In genomic region chr2:595141-595805, GRCh38 we compare ENCODE assay signal across 21 cellular contexts.
A peak's percentile ranks its signal among the peaks of the same experiment; 100 is the strongest.
DNase-seq lines count a peak whose midpoint lies in the region; ATAC-seq, FAIRE-seq and TF ChIP-seq lines count a peak whose summit lies in the region.
"Had no signal": no experiment of that assay in that cellular context is flagged by ENCODE, and none has a peak within 500 bp of the region (broad histone marks: within the 10 kb centered on the region; RNA-seq: fewer than 3 reads in every experiment).

No MANE protein-coding gene starts in this region.

- H3K4me1 ChIP-seq in GM23338 (ENCODE audit: insufficient read depth), result no peaks in the 10 kb centered on the region
- H3K4me1 ChIP-seq in IMR-90 (ENCODE audit: control insufficient read depth, insufficient read depth, low read length), result no peaks in the 10 kb centered on the region
- H3K4me1 ChIP-seq in K562 (replicated peaks in 1 of 2; ENCODE audit: control insufficient read depth in 2 of 2, insufficient read depth in 2 of 2, low read length in 2 of 2), result no peaks in the 10 kb centered on the region
- H3K4me1 ChIP-seq: BLaER1, Caco-2 had no signal

- no peak overlapping the region for H2BK20ac ChIP-seq in IMR-90 (ENCODE audit: low read depth, low read length)

- intact Hi-C loops in IMR-90 (cut with micrococcal nuclease) (no loop called here), K562 (cut with micrococcal nuclease) (no loop called here)

- no peak overlapping the region for H2BK5ac ChIP-seq in IMR-90 (ENCODE audit: low read depth, low read length, poor library complexity, severe bottlenecking)

- POLR2A ChIA-PET in IMR-90 (lab: Charles Lee; ENCODE audit: unreplicated experiment), result no interaction called here
- POLR2A ChIA-PET in K562 (lab: Yijun Ruan, JAX), result interaction anchor here (1.0 kb wide), 1 partner anchor 13 kb away, joined by 3 read pairs; no protein-coding TSS in a partner anchor

- no peak for TF ChIP-seq CTCF in GM23338 (conservative IDR thresholded peaks at IDR 0.05; ENCODE audit: low read depth in 2 of 2)
- TF ChIP-seq CTCF in IMR-90 (conservative IDR thresholded peaks at IDR 0.05; ENCODE audit: low read depth, low read length), result no peak
- TF ChIP-seq CTCF in K562 (IDR thresholded peaks at IDR 0.05 in 2 of 3, conservative IDR thresholded peaks at IDR 0.05 in 1 of 3; ENCODE audit: insufficient read depth in 2 of 3, low read depth in 1 of 3, low read length in 3 of 3), result no peak

- no peaks in the 10 kb centered on the region for H3K36me3 ChIP-seq in GM23338 (ENCODE audit: insufficient read depth)
- H3K36me3 ChIP-seq in IMR-90 (ENCODE audit: control insufficient read depth, insufficient read depth, low read length), result no peaks in the 10 kb centered on the region
- H3K36me3 ChIP-seq in K562 (ENCODE audit: control insufficient read depth, insufficient read depth, low read length), result no peaks in the 10 kb centered on the region
- H3K36me3 ChIP-seq: BLaER1 had no signal

- H3K4ac ChIP-seq in IMR-90 (ENCODE audit: low read depth, low read length), result no peak overlapping the region

- no peak for FAIRE-seq in K562 (lab: Jason Lieb, UNC)
- FAIRE-seq: A204.1, GM12891, H1 had no signal

- H2AFZ ChIP-seq in GM23338, result peak overlapping the region; percentile 63; the same call in 1 of the 2 replicates
- peak overlapping the region; percentile 14 for H2AFZ ChIP-seq in IMR-90 (replicated peaks; ENCODE audit: low read length, poor library complexity)
- H2AFZ ChIP-seq in K562 (ENCODE audit: low read depth, low read length), result no peak overlapping the region

- H3F3A ChIP-seq in GM23338 (replicated peaks; ENCODE audit: low read depth), result no peaks in the 10 kb centered on the region

- H2AK9ac ChIP-seq in IMR-90 (replicated peaks; ENCODE audit: low read depth, low read length, poor library complexity), result no peak overlapping the region

- TF ChIP-seq POLR2A in IMR-90 (IDR thresholded peaks at IDR 0.05; ENCODE audit: low read depth, low read length) (no peak), K562 (conservative IDR thresholded peaks at IDR 0.05) (no peak)

- BruUV-seq in IMR-90 (replicated peaks; lab: Mats Ljungman, UMichigan), result no TSS peak
- BruUV-seq in K562 (replicated peaks; lab: Mats Ljungman, UMichigan), result no TSS peak

- H2BK120ac ChIP-seq in IMR-90 (ENCODE audit: low read depth, low read length), result no peak overlapping the region

- H3K14ac ChIP-seq in IMR-90 (replicated peaks; ENCODE audit: low read depth, low read length), result no peak overlapping the region

- 0 out of 2 replicates have a peak, but pooled peaks cover 4% of the 10 kb centered on the region for H3K9me2 ChIP-seq in GM23338 (ENCODE audit: insufficient read depth)

- H3K9me3 ChIP-seq in IMR-90 (ENCODE audit: control insufficient read depth, insufficient read depth, low read length) (peaks cover 42% of the 10 kb centered on the region), K562 (replicated peaks; ENCODE audit: control insufficient read depth, insufficient read depth, low read depth, low read length) (no peaks in the 10 kb centered on the region)
- H3K9me3 ChIP-seq: BLaER1, Caco-2 had no signal

- H3K4me3 ChIP-seq in GM23338, result no peak overlapping the region
- H3K4me3 ChIP-seq in IMR-90 (ENCODE audit: insufficient read depth, low read depth, low read length), result no peak overlapping the region
- no peak overlapping the region for H3K4me3 ChIP-seq in K562
- H3K4me3 ChIP-seq: BLaER1 had no signal

- TF ChIP-seq RAD21 in IMR-90 (IDR thresholded peaks at IDR 0.05; ENCODE audit: low read length) (no peak), K562 (CRISPR knock-in tag; conservative IDR thresholded peaks at IDR 0.05 in 1 of 2, IDR thresholded peaks at IDR 0.05 in 1 of 2) (no peak)

- H3K9ac ChIP-seq in IMR-90 (ENCODE audit: low read depth, low read length) (no peak overlapping the region), K562 (ENCODE audit: insufficient read depth in 1 of 2, low read depth in 2 of 2, low read length in 2 of 2) (no peak overlapping the region)
- H3K9ac ChIP-seq: BLaER1 had no signal

- no peak for TF ChIP-seq EP300 in K562 (IDR thresholded peaks at IDR 0.05; ENCODE audit: low read length)

- in situ Hi-C loops in IMR-90 (cut with MboI; ENCODE audit: low sequenced_read_pairs) (no loop called here), K562 (cut with MboI) (no loop called here)

- no peak overlapping the region for H3K4me3 Mint-ChIP-seq in GM23338
- H3K4me3 Mint-ChIP-seq: B cell; CD4-positive, CD25-positive, alpha-beta regulatory T cell; CD8-positive, alpha-beta T cell had no signal

- dilution Hi-C loops in IMR-90 (cut with HindIII; ENCODE audit: low sequenced_read_pairs, unreplicated experiment), result no loop called here

- no peak for DNase-seq in GM23338 (ENCODE audit: low spot score)
- DNase-seq in IMR-90, result no peak
- DNase-seq in K562 (ENCODE audit: extremely low read depth in 1 of 4, low spot score in 3 of 4), result no peak
- DNase-seq in 8988T, result no peak
- DNase-seq in DMS153 treated with DMSO at 0.1 percent for 48 hours (lab: John Stamatoyannopoulos, UW; ENCODE audit: unreplicated experiment), result no peak
- DNase-seq: Caco-2; CD4-positive, CD25-positive, alpha-beta regulatory T cell; CD8-positive, alpha-beta T cell; DMS153; DMS79; EL; GDM1; H7; HCEC 1CT had no signal

- no peak for ATAC-seq in GM23338
- ATAC-seq in IMR-90 (ENCODE audit: low read depth), result no peak
- ATAC-seq in K562, result no peak
- ATAC-seq in HG03095 (IDR thresholded peaks at IDR 0.05; ENCODE audit: unreplicated experiment), result no peak
- ATAC-seq: CD8-positive, alpha-beta T cell had no signal

- no peak overlapping the region for H3K23ac ChIP-seq in IMR-90 (ENCODE audit: low read depth, low read length)

- H3K4me2 ChIP-seq in GM23338 (no peak overlapping the region), IMR-90 (ENCODE audit: low read depth, low read length) (no peak overlapping the region), K562 (ENCODE audit: insufficient read depth, low read length) (no peak overlapping the region)
- H3K4me2 ChIP-seq: BLaER1 had no signal

- CTCF ChIA-PET in IMR-90 (lab: Yijun Ruan, JAX) (no interaction called here), K562 (lab: Yijun Ruan, JAX; ENCODE audit: low intra/inter-chr PET ratio) (no interaction called here)

- no peaks in the 10 kb centered on the region for H3K79me2 ChIP-seq in GM23338 (replicated peaks; ENCODE audit: insufficient read depth)
- H3K79me2 ChIP-seq in K562 (ENCODE audit: control insufficient read depth, insufficient read depth, low read length), result no peaks in the 10 kb centered on the region

- H4K91ac ChIP-seq in IMR-90 (ENCODE audit: insufficient read depth, low read depth, low read length), result no peak overlapping the region

- H4K5ac ChIP-seq in IMR-90 (ENCODE audit: low read depth, low read length), result no peak overlapping the region

- H3K56ac ChIP-seq in IMR-90 (ENCODE audit: extremely low read depth, insufficient read depth, low read length), result no peak overlapping the region

- H3K4me1 Mint-ChIP-seq in GM23338, result no peaks in the 10 kb centered on the region
- H3K4me1 Mint-ChIP-seq: B cell; CD4-positive, CD25-positive, alpha-beta regulatory T cell had no signal

- no peak overlapping the region for H3K18ac ChIP-seq in IMR-90 (ENCODE audit: low read depth, low read length)

- H4K20me1 ChIP-seq in GM23338 (replicated peaks; ENCODE audit: insufficient read depth) (no peaks in the 10 kb centered on the region), IMR-90 (ENCODE audit: insufficient read depth, low read length) (no peaks in the 10 kb centered on the region), K562 (replicated peaks; ENCODE audit: control insufficient read depth, insufficient read depth, low read length) (no peaks in the 10 kb centered on the region)
- H4K20me1 ChIP-seq: BLaER1 had no signal

- H2AK5ac ChIP-seq in IMR-90 (ENCODE audit: low read depth, low read length), result no peak overlapping the region

- no peak overlapping the region for H3K27ac ChIP-seq in GM23338 (ENCODE audit: low read depth)
- no peak overlapping the region for H3K27ac ChIP-seq in IMR-90 (ENCODE audit: insufficient read depth, low read length)
- no peak overlapping the region for H3K27ac ChIP-seq in K562 (ENCODE audit: extremely low read depth, low read depth, low read length)
- H3K27ac ChIP-seq: BLaER1, C4-2B had no signal

- H2BK15ac ChIP-seq in IMR-90 (ENCODE audit: low read depth, low read length), result no peak overlapping the region

- peaks cover 5% of the 10 kb centered on the region for H3K27me3 Mint-ChIP-seq in GM23338 (ENCODE audit: insufficient read depth, low read depth, poor library complexity)

- WGBS in IMR-90 (ENCODE audit: extremely low coverage in 2 of 2, insufficient read length in 1 of 2), 2 experiments, result 47% methylated on average over 12 of the region's 23 CpGs; no CpG with 5 or more reads in 1 of the 2 experiments
- 8% methylated on average over 23 of the region's 23 CpGs for WGBS in K562 (ENCODE audit: insufficient coverage, low coverage, missing lambda C conversion rate)

- H3K79me1 ChIP-seq in IMR-90 (ENCODE audit: low read depth in 1 of 2, low read length in 2 of 2), result no peaks in the 10 kb centered on the region

- H4K8ac ChIP-seq in IMR-90 (ENCODE audit: low read depth in 2 of 2, low read length in 2 of 2), result no peak overlapping the region

- H3K9me1 ChIP-seq in IMR-90 (ENCODE audit: insufficient read depth, low read length) (no peaks in the 10 kb centered on the region), K562 (ENCODE audit: control insufficient read depth, insufficient read depth, low read length) (no peaks in the 10 kb centered on the region)

- no peaks in the 10 kb centered on the region for H3K9me3 Mint-ChIP-seq in GM23338
- H3K9me3 Mint-ChIP-seq: CD4-positive, CD25-positive, alpha-beta regulatory T cell; CD8-positive, alpha-beta T cell had no signal

- H3K36me3 Mint-ChIP-seq in GM23338 (ENCODE audit: low read depth), result no peaks in the 10 kb centered on the region
- H3K36me3 Mint-ChIP-seq: CD4-positive, CD25-positive, alpha-beta regulatory T cell; CD8-positive, alpha-beta T cell had no signal

- H3K27me3 ChIP-seq in GM23338 (ENCODE audit: insufficient read depth), result no peaks in the 10 kb centered on the region
- H3K27me3 ChIP-seq in IMR-90 (ENCODE audit: control insufficient read depth, insufficient read depth, low read length), result no peaks in the 10 kb centered on the region
- H3K27me3 ChIP-seq in K562 (ENCODE audit: control insufficient read depth in 2 of 2, insufficient read depth in 2 of 2, low read length in 2 of 2), result peaks cover 26 to 57% of the 10 kb centered on the region in 2 experiments
- H3K27me3 ChIP-seq: BLaER1 had no signal

- H3K27ac Mint-ChIP-seq in GM23338, result no peak overlapping the region
- H3K27ac Mint-ChIP-seq: B cell; CD4-positive, CD25-positive, alpha-beta regulatory T cell; CD8-positive, alpha-beta T cell had no signal

TF ChIP-seq in GM23338, 12 proteins besides CTCF, POLR2A, EP300 and RAD21 (continues in another document):
- TF ChIP-seq NANOG (IDR thresholded peaks at IDR 0.05; ENCODE audit: borderline replicate concordance) (no peak), CREB1 (CRISPR knock-in tag; IDR thresholded peaks at IDR 0.05; ENCODE audit: low read depth) (no peak)

TF ChIP-seq in IMR-90, 13 proteins besides CTCF, POLR2A, EP300 and RAD21 (continues in another document):
- TF ChIP-seq MAZ (IDR thresholded peaks at IDR 0.05; ENCODE audit: borderline replicate concordance, low read depth, low read length) (no peak), SMC3 (IDR thresholded peaks at IDR 0.05; ENCODE audit: low read depth, low read length) (no peak)

TF ChIP-seq in K562, 482 proteins besides CTCF, POLR2A, EP300 and RAD21 (continues in another document):
- TF ChIP-seq ATF7 (IDR thresholded peaks at IDR 0.05) (peak; percentile 84), JUNB (CRISPR knock-in tag; conservative IDR thresholded peaks at IDR 0.05) (peak; percentile 74)
